28 cellular contexts compared by ENCODE assay signal in genomic region chr5:115648072-115648471, GRCh38. TPM values are rescaled to one million over a fixed set of nuclear protein-coding genes. Genes with fewer than 3 reads are reported as not detected.
"Had no signal": no experiment of that assay in that cellular context is flagged by ENCODE, and none has a peak within 500 bp of the region (broad histone marks: within the 10 kb centered on the region; RNA-seq: fewer than 3 reads in every experiment).

No MANE protein-coding gene starts in this region.

- H3K4me3 Mint-ChIP-seq: mesothelial cell of epicardium; naive B cell; natural killer cell; nephron progenitor cell; neural progenitor cell; stimulated activated effector memory CD8-positive, alpha-beta T cell treated with anti-CD3 and anti-CD28 coated beads, Interleukin-12 subunit alpha, Interleukin-12 subunit beta, amount 100 ng/mL, for 72 hours; stimulated activated naive CD8-positive, alpha-beta T cell treated with anti-CD3 and anti-CD28 coated beads, Interleukin-15, Interleukin-2, amounts not matched to agents 100 ng/mL and 50 ng/mL, for 24 hours had no signal

- H3K27ac Mint-ChIP-seq: mesothelial cell of epicardium; naive B cell; natural killer cell; nephron progenitor cell; neural progenitor cell; stimulated activated effector memory CD8-positive, alpha-beta T cell treated with anti-CD3 and anti-CD28 coated beads, Interleukin-12 subunit alpha, Interleukin-12 subunit beta, amount 100 ng/mL, for 72 hours; stimulated activated naive CD8-positive, alpha-beta T cell treated with anti-CD3 and anti-CD28 coated beads, Interleukin-15, Interleukin-2, amounts not matched to agents 100 ng/mL and 50 ng/mL, for 24 hours had no signal

- H2AFZ ChIP-seq: neural progenitor cell, parathyroid adenoma had no signal

- H3K36me3 Mint-ChIP-seq: mesothelial cell of epicardium; naive B cell; natural killer cell; neural progenitor cell; stimulated activated effector memory CD8-positive, alpha-beta T cell treated with anti-CD3 and anti-CD28 coated beads, Interleukin-12 subunit alpha, Interleukin-12 subunit beta, amount 100 ng/mL, for 72 hours had no signal

- H3K27me3 ChIP-seq: neural progenitor cell, right atrium auricular region, sigmoid colon, suprapubic skin, tibial artery, upper lobe of right lung had no signal

- H3K4me1 ChIP-seq: left lung, neural progenitor cell, parathyroid adenoma, right atrium auricular region, sigmoid colon, spleen, suprapubic skin, tibial artery, upper lobe of right lung had no signal

- H3K4me2 ChIP-seq: neural progenitor cell had no signal

- H3K36me3 ChIP-seq: left lung, neural progenitor cell, neutrophil, right atrium auricular region, sigmoid colon, spleen, suprapubic skin, thoracic aorta, tibial artery, upper lobe of right lung had no signal

- H3K4me3 ChIP-seq: left lung, lung, neural progenitor cell, right atrium auricular region, sigmoid colon, spleen, suprapubic skin, thoracic aorta, tibial artery, upper lobe of right lung had no signal

- H3K9me3 ChIP-seq: left lung, neutrophil, right atrium auricular region, sigmoid colon, spleen, suprapubic skin, thoracic aorta, tibial artery, upper lobe of right lung had no signal

- H3K9ac ChIP-seq: neural progenitor cell, parathyroid adenoma had no signal

- H3K27ac ChIP-seq: left lung, neural progenitor cell, neutrophil, parathyroid adenoma, right atrium auricular region, sigmoid colon, spleen, suprapubic skin, thoracic aorta, tibial artery, upper lobe of right lung had no signal

- ATAC-seq: left cardiac atrium, left lung, natural killer cell, upper lobe of right lung had no signal

- DNase-seq: hippocampal formation; kidney glomerular epithelial cell; left cardiac atrium; left lung; mesendoderm; naive B cell; natural killer cell; nephron progenitor cell; occipital lobe; sigmoid colon; small intestine; spleen; stimulated activated CD4-positive, alpha-beta T cell treated with anti-CD3 and anti-CD28 coated beads, Interleukin-4, amount 100 ng/mL, for 24 hours; stimulated activated naive CD4-positive, alpha-beta T cell; tibial artery; trophoblast cell; upper lobe of right lung had no signal

- H3K9me3 Mint-ChIP-seq: mesothelial cell of epicardium; naive B cell; natural killer cell; nephron progenitor cell; neural progenitor cell; stimulated activated effector memory CD8-positive, alpha-beta T cell treated with anti-CD3 and anti-CD28 coated beads, Interleukin-12 subunit alpha, Interleukin-12 subunit beta, amount 100 ng/mL, for 72 hours; stimulated activated naive CD8-positive, alpha-beta T cell treated with anti-CD3 and anti-CD28 coated beads, Interleukin-15, Interleukin-2, amounts not matched to agents 100 ng/mL and 50 ng/mL, for 24 hours had no signal

- H3K4me1 Mint-ChIP-seq: mesothelial cell of epicardium; naive B cell; natural killer cell; nephron progenitor cell; neural progenitor cell; stimulated activated effector memory CD8-positive, alpha-beta T cell treated with anti-CD3 and anti-CD28 coated beads, Interleukin-12 subunit alpha, Interleukin-12 subunit beta, amount 100 ng/mL, for 72 hours had no signal

- H3K79me2 ChIP-seq: parathyroid adenoma had no signal

RNA-seq across cellular contexts. Expression of gene TICAM2, which starts 45.8 kb away (rescaled TPM):
- polyA plus RNA-seq: keratinocyte had no signal
